34 cellular contexts compared by ENCODE assay signal in genomic region chr6:160156842-160157241, GRCh38. TPM values are rescaled to one million over a fixed set of nuclear protein-coding genes. Genes with fewer than 3 reads are reported as not detected.
"Had no signal": no experiment of that assay in that cellular context is flagged by ENCODE, and none has a peak within 500 bp of the region (broad histone marks: within the 10 kb centered on the region; RNA-seq: fewer than 3 reads in every experiment).

No MANE protein-coding gene starts in this region.

- FAIRE-seq: bronchial epithelial cell, endometrium, islet of Langerhans had no signal

- H3K4me2 ChIP-seq: neural progenitor cell had no signal

- H3K9ac ChIP-seq: neural progenitor cell had no signal

- DNase-seq: activated CD4-positive, alpha-beta memory T cell treated with anti-CD3 and anti-CD28 coated beads for 36 hours; activated CD4-positive, alpha-beta T cell treated with anti-CD3 and anti-CD28 coated beads for 48 hours; activated CD8-positive, alpha-beta memory T cell treated with anti-CD3 and anti-CD28 coated beads, Interleukin-2, amount 50 U/mL, for 4 hours; activated effector memory CD4-positive, alpha-beta T cell treated with anti-CD3 and anti-CD28 coated beads, Interleukin-2, amount 50 U/mL, for 16 hours; activated naive CD4-positive, alpha-beta T cell treated with anti-CD3 and anti-CD28 coated beads, Interleukin-2, amount 10 ng/mL, durations not matched to agents 7 days and 5 days; activated naive CD8-positive, alpha-beta T cell treated with anti-CD3 and anti-CD28 coated beads, Interleukin-2, amount 10 ng/mL, durations not matched to agents 7 days and 5 days; activated T-cell treated with anti-CD3 and anti-CD28 coated beads, Interleukin-2, amount 50 U/mL, for 1 hour; amygdala; cerebellar nuclear complex; esophagus squamous epithelium; foreskin melanocyte; heart right ventricle; left lung; lower lobe of right lung; mesendoderm; natural killer cell; occipital lobe; stimulated activated CD4-positive, alpha-beta T cell treated with anti-CD3 and anti-CD28 coated beads, Interleukin-15, amount 100 ng/mL, for 24 hours; stimulated activated CD4-positive, alpha-beta T cell treated with anti-CD3 and anti-CD28 coated beads, Interleukin-2, amount 100 ng/mL, for 24 hours; stimulated activated naive CD4-positive, alpha-beta T cell; T-helper 17 cell; T1000; tibial artery; upper lobe of right lung; WERI-Rb-1 had no signal

- H2AFZ ChIP-seq: neural progenitor cell had no signal

- H3K4me3 ChIP-seq: esophagus squamous epithelium, heart right ventricle, left lung, lower lobe of right lung, neural progenitor cell, right atrium auricular region, suprapubic skin, tibial artery, upper lobe of right lung had no signal

- ATAC-seq: activated CD4-positive, CD25-positive, alpha-beta regulatory T cell treated with anti-CD3 and anti-CD28 coated beads, Interleukin-2, amount 50 U/mL, for 24 hours; heart right ventricle; left lung; lower lobe of right lung; natural killer cell; T-helper 17 cell; upper lobe of right lung had no signal

- H3K4me1 ChIP-seq: esophagus squamous epithelium, heart right ventricle, left lung, lower lobe of right lung, neural progenitor cell, right atrium auricular region, suprapubic skin, upper lobe of right lung had no signal

- H3K9me3 ChIP-seq: left lung, lower lobe of right lung, suprapubic skin, upper lobe of right lung had no signal

- H3K27me3 ChIP-seq: esophagus squamous epithelium, heart right ventricle, left lung, neural progenitor cell, right atrium auricular region, suprapubic skin, tibial artery, upper lobe of right lung had no signal

- H3K36me3 ChIP-seq: left lung, lower lobe of right lung, neural progenitor cell, right atrium auricular region, suprapubic skin, upper lobe of right lung, WERI-Rb-1 had no signal

- H3K27ac ChIP-seq: epithelial cell of prostate, esophagus squamous epithelium, heart right ventricle, left lung, lower lobe of right lung, neural progenitor cell, right atrium auricular region, suprapubic skin, tibial artery, upper lobe of right lung, WERI-Rb-1 had no signal

RNA-seq across cellular contexts. Expression of gene SLC22A1, which starts 35.2 kb away (rescaled TPM):
- total RNA-seq: glomerular endothelial cell, right atrium auricular region had no signal
